In the genomic region with DNA sequence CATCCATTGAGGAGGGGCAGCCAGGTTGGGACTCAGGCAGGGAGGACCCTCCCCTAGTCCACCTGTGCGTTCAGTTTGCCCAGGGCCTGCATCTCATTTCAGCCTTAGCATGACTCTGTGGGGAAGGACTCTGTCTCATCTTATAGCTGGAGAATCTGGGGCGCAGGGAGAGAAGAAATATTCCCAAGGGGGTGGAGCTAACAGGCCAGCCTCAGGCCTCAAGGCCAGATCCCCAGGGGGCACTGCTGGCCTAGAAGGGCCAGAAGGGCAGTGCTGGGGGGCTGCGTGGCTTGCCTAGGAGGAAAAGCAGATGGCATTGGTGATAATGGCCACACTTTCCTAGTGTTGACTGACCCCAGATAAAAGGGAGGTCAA, we compare ENCODE assay signal across 8 cellular contexts. TPM values are rescaled to one million over a fixed set of nuclear protein-coding genes. Genes with fewer than 3 reads are reported as not detected.
DNase-seq lines count a peak whose midpoint lies in the region; ATAC-seq and TF ChIP-seq lines count a peak whose summit lies in the region.

No MANE protein-coding gene starts in this region.

- no peak for TF ChIP-seq CTCF in progenitor cell of endocrine pancreas (IDR thresholded peaks at IDR 0.05; ENCODE audit: unreplicated experiment)
- no peak for TF ChIP-seq CTCF in GM13976 (IDR thresholded peaks at IDR 0.05; ENCODE audit: borderline replicate concordance, control extremely low read depth, extremely low read depth, insufficient read depth, missing control alignments)

- no peak for ATAC-seq in HG02610 (IDR thresholded peaks at IDR 0.05; ENCODE audit: unreplicated experiment)

- peaks cover 26 to 30% (median 26%) of the 10 kb centered on the region in 3 donors for H3K4me1 Mint-ChIP-seq in CD8-positive, alpha-beta memory T cell
- peaks cover 33% of the 10 kb centered on the region for H3K4me1 Mint-ChIP-seq in progenitor cell of endocrine pancreas (ENCODE audit: low read depth)

- H3K27me3 ChIP-seq in CD8-positive, alpha-beta memory T cell (ENCODE audit: insufficient read depth, low read length, poor library complexity, severe bottlenecking) = no peaks in the 10 kb centered on the region
- no peaks in the 10 kb centered on the region for H3K27me3 ChIP-seq in SJCRH30

- no peaks in the 10 kb centered on the region for H3K36me3 Mint-ChIP-seq in CD8-positive, alpha-beta memory T cell
- H3K36me3 Mint-ChIP-seq in progenitor cell of endocrine pancreas (ENCODE audit: insufficient read depth) = peaks cover 28% of the 10 kb centered on the region

- no peak overlapping the region for H3K27ac ChIP-seq in CD8-positive, alpha-beta memory T cell (ENCODE audit: low read depth, low read length)
- peak overlapping the region; percentile 81 for H3K27ac ChIP-seq in SJCRH30

- no peaks in the 10 kb centered on the region for H3K9me3 ChIP-seq in CD8-positive, alpha-beta memory T cell (ENCODE audit: low read length)
- H3K9me3 ChIP-seq in SJCRH30 (replicated peaks) = no peaks in the 10 kb centered on the region

- no peaks in the 10 kb centered on the region for H3K9me3 Mint-ChIP-seq in CD8-positive, alpha-beta memory T cell
- H3K9me3 Mint-ChIP-seq in progenitor cell of endocrine pancreas (ENCODE audit: low read depth) = no peaks in the 10 kb centered on the region

- H3K36me3 ChIP-seq in CD8-positive, alpha-beta memory T cell (ENCODE audit: insufficient read depth, low read length) = no peaks in the 10 kb centered on the region
- peaks cover 85% of the 10 kb centered on the region for H3K36me3 ChIP-seq in SJCRH30

- H3K27me3 Mint-ChIP-seq in CD8-positive, alpha-beta memory T cell = peaks cover 2 to 14% of the 10 kb centered on the region in 2 donors
- no peaks in the 10 kb centered on the region for H3K27me3 Mint-ChIP-seq in progenitor cell of endocrine pancreas

- CTCF ChIA-PET in CD8-positive, alpha-beta memory T cell (lab: Charles Lee) = interaction anchor here (1.3 to 3.3 kb wide), 2 partner anchors 149 to 151 kb away, joined by 3 to 9 read pairs; no protein-coding TSS in a partner anchor

- peak overlapping the region in 2 of 8 donors; percentile 39 to 63 for H3K27ac Mint-ChIP-seq in CD8-positive, alpha-beta memory T cell
- peak overlapping the region; percentile 96 for H3K27ac Mint-ChIP-seq in progenitor cell of endocrine pancreas

- in situ Hi-C loops in GM13976 (cut with MboI; ENCODE audit: low sequenced_read_pairs, unreplicated experiment) = no loop called here

- peak overlapping the region; percentile 44 for H3K4me3 ChIP-seq in CD8-positive, alpha-beta memory T cell (ENCODE audit: low read length)
- no peak overlapping the region for H3K4me3 ChIP-seq in SJCRH30

- peak overlapping the region; percentile 51 to 84 (median 77) for H3K4me3 Mint-ChIP-seq in CD8-positive, alpha-beta memory T cell
- peak overlapping the region; percentile 29 for H3K4me3 Mint-ChIP-seq in progenitor cell of endocrine pancreas (ENCODE audit: low read depth)

- DNase-seq in CD8-positive, alpha-beta memory T cell = no peak
- peak in 1 of 2 experiments; percentile 21 for DNase-seq in SJCRH30
- peak; percentile 41 for DNase-seq in globus pallidus (ENCODE audit: low spot score)
- no peak for DNase-seq in progenitor cell of endocrine pancreas (ENCODE audit: low spot score, unreplicated experiment)
- DNase-seq in NCI-H446 (lab: John Stamatoyannopoulos, UW) = no peak
- DNase-seq in GM13976 (ENCODE audit: low spot score) = no peak
- DNase-seq in putamen (ENCODE audit: low spot score) = no peak

- H3K4me1 ChIP-seq in CD8-positive, alpha-beta memory T cell (ENCODE audit: insufficient read depth, low read length) = peaks cover 24% of the 10 kb centered on the region
- H3K4me1 ChIP-seq in SJCRH30 = peaks cover 65% of the 10 kb centered on the region

- POLR2A ChIA-PET in CD8-positive, alpha-beta memory T cell (lab: Charles Lee) = no interaction called here

RNA-seq across cellular contexts. Expression of a gene that starts 10.9 kb away (rescaled TPM):
- not detected for total RNA-seq in CD8-positive, alpha-beta memory T cell
- 0.10 TPM for polyA plus RNA-seq in CD8-positive, alpha-beta memory T cell
- total RNA-seq in SJCRH30 (2014; rRNA removed; shearing (Covaris generic)) = 18.8 and 19.0 TPM in 2 replicates
- 93.2 and 94.4 TPM in 2 replicates for total RNA-seq in progenitor cell of endocrine pancreas

Comparison
In these comparisons a context has a peak if more than half of its experiments do, and no peak if none do; other contexts are left out.
1. RNA of a gene that starts 10.9 kb away (total RNA-seq): 93.2 to 94.4 TPM in progenitor cell of endocrine pancreas and 18.8 to 19.0 TPM in SJCRH30; not detected in CD8-positive, alpha-beta memory T cell; every median in the first group is over 10 times any median in the second.